In the genomic region with DNA sequence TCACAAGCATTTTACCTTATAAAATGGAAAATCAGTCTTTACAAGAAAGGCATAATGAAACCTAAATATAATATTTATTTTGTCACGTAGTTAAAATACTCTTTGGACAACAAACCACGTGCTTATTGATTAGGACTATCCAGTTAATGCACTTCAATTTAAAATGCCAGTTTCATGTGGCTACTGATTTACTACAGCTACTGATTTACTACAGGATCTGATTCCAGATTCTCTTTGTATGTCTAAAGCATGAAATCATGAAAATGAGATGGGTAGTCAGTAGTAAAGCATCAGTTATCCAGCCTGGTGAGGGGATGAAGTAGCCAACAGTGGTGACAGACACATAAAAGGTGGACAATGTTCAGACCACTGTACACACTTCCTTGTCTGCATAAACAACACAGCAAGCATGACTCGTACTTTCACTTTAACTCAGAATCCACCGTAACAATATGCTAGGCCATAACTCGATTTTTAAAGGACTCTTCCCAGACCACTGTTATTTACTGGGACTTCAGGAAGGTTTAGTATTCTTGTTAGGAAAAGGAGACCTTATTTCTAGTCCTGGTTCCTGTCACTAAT, we compare ENCODE assay signal across 9 cellular contexts. TPM values are rescaled to one million over a fixed set of nuclear protein-coding genes. Genes with fewer than 3 reads are reported as not detected.
A peak's percentile ranks its signal among the peaks of the same experiment; 100 is the strongest.
DNase-seq lines count a peak whose midpoint lies in the region; ATAC-seq and TF ChIP-seq lines count a peak whose summit lies in the region.
"Had no signal": no experiment of that assay in that cellular context is flagged by ENCODE, and none has a peak within 500 bp of the region (broad histone marks: within the 10 kb centered on the region; RNA-seq: fewer than 3 reads in every experiment).

No MANE protein-coding gene starts in this region.

- no peaks in the 10 kb centered on the region for H3K27me3 Mint-ChIP-seq in T-helper 17 cell

- 0 out of 2 replicates have a peak overlapping the region, but pooled peaks have one; percentile 31 for H3K4me3 ChIP-seq in GM23248
- no peak overlapping the region for H3K4me3 ChIP-seq in Karpas-422 (ENCODE audit: low read length)
- no peak overlapping the region for H3K4me3 ChIP-seq in left lung

- H3K4me1 ChIP-seq in GM23248 (ENCODE audit: insufficient read depth): peaks cover 15% of the 10 kb centered on the region
- no peaks in the 10 kb centered on the region for H3K4me1 ChIP-seq in Karpas-422 (ENCODE audit: low read length)
- H3K4me1 ChIP-seq in left lung: peaks cover 0 to 6% of the 10 kb centered on the region in 2 donors

- H3K4me3 Mint-ChIP-seq in T-helper 17 cell: peak overlapping the region; percentile 71
- H3K4me3 Mint-ChIP-seq: WTC11 had no signal

- ATAC-seq in T-helper 17 cell (peak; percentile 56), left colon (peak; percentile 89), left lung (no peak)
- ATAC-seq: WTC11 had no signal

- H3K79me2 ChIP-seq in GM23248 (ENCODE audit: insufficient read depth) (no peaks in the 10 kb centered on the region), Karpas-422 (ENCODE audit: low read length) (no peaks in the 10 kb centered on the region)

- no peak for TF ChIP-seq CTCF in left lung (IDR thresholded peaks at IDR 0.05)

- H3K9ac ChIP-seq in GM23248 (peak overlapping the region; percentile 3; the same call in 1 of the 2 replicates), Karpas-422 (ENCODE audit: low read length) (no peak overlapping the region)

- H3F3A ChIP-seq in GM23248 (ENCODE audit: insufficient read depth): peaks cover 28% of the 10 kb centered on the region; the same call in 1 of the 2 replicates

- intact Hi-C loops in left colon (cut with DNase I, micrococcal nuclease): loop anchor here in 1 of 2 donors (10.0 kb wide), 1 partner anchor 234 kb away; no protein-coding TSS in a partner anchor
- intact Hi-C loops in left lung (cut with DNase I): no loop called here

- 87% methylated on average over 5 of the region's 5 CpGs for WGBS in GM23248 (ENCODE audit: low coverage in 1 of 2, low lambda C conversion rate in 2 of 2, missing lambda C conversion rate in 2 of 2), 2 experiments

- in situ Hi-C loops in GM23248 (cut with MboI): loop anchor here (10.0 kb wide), 1 partner anchor 224 kb away; the partner anchor contains the start of gene LIPG

- peak overlapping the region; percentile 38 for H2AFZ ChIP-seq in GM23248
- no peak overlapping the region for H2AFZ ChIP-seq in Karpas-422 (ENCODE audit: low read length)

- no peaks in the 10 kb centered on the region for H3K9me2 ChIP-seq in GM23248 (ENCODE audit: insufficient read depth)
- H3K9me2 ChIP-seq in Karpas-422 (replicated peaks; ENCODE audit: insufficient read depth, low read length): no peaks in the 10 kb centered on the region

- H3K36me3 ChIP-seq in GM23248 (ENCODE audit: low read depth): peaks cover 60% of the 10 kb centered on the region
- peaks cover 72% of the 10 kb centered on the region; the same call in 1 of the 2 replicates for H3K36me3 ChIP-seq in Karpas-422 (ENCODE audit: insufficient read depth, low read length)
- peaks cover 0 to 73% of the 10 kb centered on the region in 2 donors for H3K36me3 ChIP-seq in left lung

- H3K27me3 ChIP-seq in GM23248 (replicated peaks; ENCODE audit: insufficient read depth) (no peaks in the 10 kb centered on the region), Karpas-422 (ENCODE audit: low read length) (no peaks in the 10 kb centered on the region), left lung (no peaks in the 10 kb centered on the region)

- no peak overlapping the region for H3K27ac ChIP-seq in GM23248
- H3K27ac ChIP-seq in Karpas-422 (ENCODE audit: low read length): no peak overlapping the region
- H3K27ac ChIP-seq in left lung: no peak overlapping the region

- peak; percentile 75 for DNase-seq in DMS53 treated with DMSO at 0.1 percent for 48 hours (lab: John Stamatoyannopoulos, UW; ENCODE audit: unreplicated experiment)
- peak; percentile 24 for DNase-seq in GM23248
- no peak for DNase-seq in T-helper 17 cell
- DNase-seq in left colon: no peak
- no peak for DNase-seq in NCI-H446 treated with DMSO at 0.1 percent for 48 hours (lab: John Stamatoyannopoulos, UW)
- DNase-seq in Karpas-422: no peak
- DNase-seq in left lung: no peak
- no peak for DNase-seq in stimulated activated CD4-positive, alpha-beta T cell treated with anti-CD3 and anti-CD28 coated beads, Interleukin-1b, Interleukin-23, amount 100 ng/mL, for 48 hours

- peaks cover 33% of the 10 kb centered on the region for H3K4me1 Mint-ChIP-seq in T-helper 17 cell
- H3K4me1 Mint-ChIP-seq: WTC11 had no signal

- H4K20me1 ChIP-seq in GM23248 (ENCODE audit: insufficient read depth) (no peaks in the 10 kb centered on the region), Karpas-422 (ENCODE audit: insufficient read depth, low read depth, low read length) (no peaks in the 10 kb centered on the region)

- H3K4me2 ChIP-seq in GM23248 (ENCODE audit: unreplicated experiment): no peak overlapping the region
- H3K4me2 ChIP-seq in Karpas-422 (ENCODE audit: low read depth, low read length, poor library complexity, severe bottlenecking): no peak overlapping the region

- peak overlapping the region; percentile 66 for H3K27ac Mint-ChIP-seq in T-helper 17 cell
- H3K27ac Mint-ChIP-seq: WTC11 had no signal

- no peaks in the 10 kb centered on the region for H3K9me3 ChIP-seq in GM23248 (ENCODE audit: low read depth)
- no peaks in the 10 kb centered on the region for H3K9me3 ChIP-seq in T-helper 17 cell (ENCODE audit: control insufficient read depth, low read length, poor library complexity, severe bottlenecking)
- no peaks in the 10 kb centered on the region for H3K9me3 ChIP-seq in Karpas-422 (ENCODE audit: low read length)
- H3K9me3 ChIP-seq in left lung: no peaks in the 10 kb centered on the region

- peaks cover 6% of the 10 kb centered on the region for H3K36me3 Mint-ChIP-seq in T-helper 17 cell (ENCODE audit: low read depth)

RNA-seq across cellular contexts. Expression of gene ACAA2, which starts 24.9 kb away (rescaled TPM):
- total RNA-seq in GM23248 (2014; rRNA removed; shearing (Covaris generic)): 50.3 and 55.6 TPM in 2 replicates
- polyA plus RNA-seq in GM23248 (2016; fragmentation: Nextera tagmentation; extraction: Ambion mirVana): 94.8 and 99.6 TPM in 2 replicates
- 10 to 100 TPM; 19.8 to 21.4 TPM for total RNA-seq in T-helper 17 cell
- total RNA-seq in left colon: 100 to 1,000 TPM; 295 to 358 TPM
- 46.9 and 54.4 TPM in 2 replicates for total RNA-seq in Karpas-422 (2014; rRNA removed; shearing (Covaris generic); ENCODE audit: low replicate concordance)
- total RNA-seq in left lung: 10 to 100 TPM; 60.3 to 71.0 TPM

Comparison
In these comparisons a context has a peak if more than half of its experiments do, and no peak if none do; other contexts are left out.
1. DNase-seq: peak in DMS53 treated with DMSO at 0.1 percent for 48 hours (single experiment) and GM23248 (single experiment); none in T-helper 17 cell (0 of 3), left colon (0 of 2), NCI-H446 treated with DMSO at 0.1 percent for 48 hours (single experiment), Karpas-422 (single experiment), left lung (0 of 2) and stimulated activated CD4-positive, alpha-beta T cell treated with anti-CD3 and anti-CD28 coated beads, Interleukin-1b, Interleukin-23, amount 100 ng/mL, for 48 hours (single experiment).